In genomic region chr17:77325826-77326581, GRCh38 we compare ENCODE assay signal across 10 cellular contexts.
DNase-seq lines count a peak whose midpoint lies in the region; ATAC-seq and TF ChIP-seq lines count a peak whose summit lies in the region.
"Had no signal": no experiment of that assay in that cellular context is flagged by ENCODE, and none has a peak within 500 bp of the region (broad histone marks: within the 10 kb centered on the region; RNA-seq: fewer than 3 reads in every experiment).

No MANE protein-coding gene starts in this region.

- H3K36me3 ChIP-seq in mucosa of stomach (ENCODE audit: control insufficient read depth, insufficient read depth, low read length) = no peaks in the 10 kb centered on the region

- no peak for ATAC-seq in HG02678 (IDR thresholded peaks at IDR 0.05; ENCODE audit: unreplicated experiment)

- no peak overlapping the region for H3K18ac ChIP-seq in H9 (ENCODE audit: insufficient read length, low read depth, low read length)

- WGBS in H9 (ENCODE audit: extremely low coverage, insufficient read length, low lambda C conversion rate) = no CpG with 5 or more reads among the region's 21 CpGs
- 77 to 90% (median 79%) methylated on average over 21 of the region's 21 CpGs for WGBS in adipose tissue, 3 donors

- no peak overlapping the region for H3K14ac ChIP-seq in H9 (ENCODE audit: insufficient read depth, low read length)

- no peaks in the 10 kb centered on the region for H3K23me2 ChIP-seq in H9 (ENCODE audit: insufficient read length, low read depth, low read length, poor library complexity, severe bottlenecking)

- H3K4me3 Mint-ChIP-seq in H9 = no peak overlapping the region

- no peak overlapping the region for H2AK5ac ChIP-seq in H9 (ENCODE audit: insufficient read length, low read length)

- H3K4me2 ChIP-seq in H9 (ENCODE audit: insufficient read depth, insufficient read length, low read length) = no peak overlapping the region

- H4K91ac ChIP-seq in H9 (ENCODE audit: insufficient read length, low read depth, low read length) = no peak overlapping the region

- TF ChIP-seq CTCF in AG04450 (IDR thresholded peaks at IDR 0.05; ENCODE audit: low read depth, low read length) (no peak), H9 (conservative IDR thresholded peaks at IDR 0.05) (no peak)

- H3K27me3 ChIP-seq in AG04450 (ENCODE audit: control insufficient read depth, insufficient read depth, low read length) (no peaks in the 10 kb centered on the region), H9 (ENCODE audit: insufficient read depth, low read length) (no peaks in the 10 kb centered on the region), mucosa of stomach (ENCODE audit: control insufficient read depth, insufficient read depth, low read length) (no peaks in the 10 kb centered on the region)
- H3K27me3 ChIP-seq: body of pancreas had no signal

- H4K5ac ChIP-seq in H9 (ENCODE audit: insufficient read length, low read depth, low read length) = no peak overlapping the region

- H3K79me2 ChIP-seq in H9 (ENCODE audit: insufficient read depth, low read length) = peaks cover 2% of the 10 kb centered on the region; the same call in 1 of the 2 replicates

- H4K8ac ChIP-seq in H9 (replicated peaks; ENCODE audit: insufficient read length, low read depth, low read length) = no peak overlapping the region

- CTCF ChIA-PET in AG04450 (lab: Charles Lee) = interaction anchor here (2.0 kb wide), 1 partner anchor 104 kb away, joined by 6 read pairs; no protein-coding TSS in a partner anchor

- peak overlapping the region; percentile 23 to 80 (median 71); a peak in 2 of 7 replicates for H3K27ac Mint-ChIP-seq in H9

- no peak overlapping the region for H3T11ph ChIP-seq in H9 (ENCODE audit: low read length)

- no peak overlapping the region for H2AFZ ChIP-seq in H9 (ENCODE audit: low read length)

- no peaks in the 10 kb centered on the region for H3K9me3 Mint-ChIP-seq in H9

- no peak overlapping the region for H2BK5ac ChIP-seq in H9 (ENCODE audit: insufficient read length, low read length)

- H3K4me1 Mint-ChIP-seq in H9 = peaks cover 20 to 27% of the 10 kb centered on the region in 2 experiments

- H3K56ac ChIP-seq in H9 (ENCODE audit: insufficient read length, low read depth, low read length) = no peak overlapping the region

- H3K9ac ChIP-seq in H9 (ENCODE audit: extremely low read depth, insufficient read length, low read length) (no peak overlapping the region), mucosa of stomach (ENCODE audit: low read length) (peak overlapping the region; percentile 58)

- H3K4me1 ChIP-seq in H9 (ENCODE audit: insufficient read depth, low read length) (no peaks in the 10 kb centered on the region; the same call in 1 of the 2 replicates), mucosa of stomach (ENCODE audit: control insufficient read depth, insufficient read depth, low read length) (peaks cover 80% of the 10 kb centered on the region)

- POLR2A ChIA-PET in AG04450 (lab: Yijun Ruan, JAX) = interaction anchor here (0.6 to 1.2 kb wide), 3 partner anchors 39 to 124 kb away, joined by 4 to 7 read pairs (median 5); no protein-coding TSS in a partner anchor

- no peak overlapping the region for H3K4ac ChIP-seq in H9 (ENCODE audit: low read depth, low read length)

- H3K23ac ChIP-seq in H9 (ENCODE audit: insufficient read length, low read depth, low read length) = no peak overlapping the region

- H2BK12ac ChIP-seq in H9 (ENCODE audit: insufficient read length, low read depth, low read length) = no peak overlapping the region

- no peak overlapping the region for H2BK15ac ChIP-seq in H9 (ENCODE audit: low read depth, low read length)

- no peak overlapping the region for H2BK20ac ChIP-seq in H9 (ENCODE audit: low read depth, low read length, poor library complexity, severe bottlenecking)

- H3K27ac ChIP-seq in AG04450 (ENCODE audit: low read depth, low read length) (peak overlapping the region; percentile 99), H9 (ENCODE audit: insufficient read length, low read depth, low read length) (no peak overlapping the region), adipose tissue (ENCODE audit: low read depth, low read length) (peak overlapping the region; percentile 58)

- H3K79me1 ChIP-seq in H9 (ENCODE audit: insufficient read depth, low read depth, low read length, poor library complexity, severe bottlenecking) = peaks cover 3% of the 10 kb centered on the region

- no peak overlapping the region for H2BK120ac ChIP-seq in H9 (ENCODE audit: low read depth, low read length, poor library complexity, severe bottlenecking)

- no peaks in the 10 kb centered on the region for H4K20me1 ChIP-seq in H9 (ENCODE audit: control insufficient read depth, insufficient read depth, insufficient read length)

- H3K9me3 ChIP-seq in AG04450 (ENCODE audit: control insufficient read depth, insufficient read depth, low read length) (peaks cover 14% of the 10 kb centered on the region; the same call in 1 of the 2 replicates), H9 (ENCODE audit: control insufficient read depth, low read depth, low read length) (no peaks in the 10 kb centered on the region), mucosa of stomach (ENCODE audit: control insufficient read depth, low read length) (no peaks in the 10 kb centered on the region)
- H3K9me3 ChIP-seq: body of pancreas had no signal

- H3K4me3 ChIP-seq in AG04450 (ENCODE audit: low read depth, low read length) (no peak overlapping the region), mucosa of stomach (ENCODE audit: low read length) (no peak overlapping the region)
- H3K4me3 ChIP-seq: body of pancreas had no signal

- DNase-seq in AG04450 (ENCODE audit: low read depth, low spot score) = no peak
- DNase-seq in H9 = peak; percentile 26
- no peak for DNase-seq in NCI-H1436 (lab: John Stamatoyannopoulos, UW)
- no peak for DNase-seq in midbrain (lab: John Stamatoyannopoulos, UW)
- DNase-seq in iPS-NIHi11 (ENCODE audit: low spot score) = no peak
- DNase-seq: NCI-H1417 treated with DMSO at 0.1 percent for 48 hours had no signal

- peaks cover 0 to 3% (median 0%) of the 10 kb centered on the region in 3 experiments; a peak in 3 of 7 replicates for H3K36me3 Mint-ChIP-seq in H9 (ENCODE audit: insufficient read depth in 1 of 3, low read depth in 3 of 3)

- no peaks in the 10 kb centered on the region for H3K27me3 Mint-ChIP-seq in H9 (ENCODE audit: low read depth)
